Comparison of ENCODE assay signal across 16 cellular contexts in genomic region chr2:134576478-134576877, GRCh38.
"Had no signal": no experiment of that assay in that cellular context is flagged by ENCODE, and none has a peak within 500 bp of the region (broad histone marks: within the 10 kb centered on the region; RNA-seq: fewer than 3 reads in every experiment).

No MANE protein-coding gene starts in this region.

- ATAC-seq: activated naive CD4-positive, alpha-beta T cell treated with anti-CD3 and anti-CD28 coated beads, Interleukin-2, amount 50 U/mL, for 72 hours; left colon; stimulated activated naive B cell treated with anti-CD40 and anti-IgM and Interleukin-4, amounts not matched to agents 10 μg/mL and 1 μg/mL and 100 μg/mL, for 72 hours had no signal

- H3K36me3 Mint-ChIP-seq: activated naive CD4-positive, alpha-beta T cell treated with anti-CD3 and anti-CD28 coated beads, Interleukin-2, amount 50 U/mL, for 72 hours; brain; stimulated activated naive B cell treated with anti-CD40 and anti-IgM and Interleukin-4, amounts not matched to agents 10 μg/mL and 1 μg/mL and 100 μg/mL, for 72 hours had no signal

- H3K4me1 Mint-ChIP-seq: nephron had no signal

- H3K9me3 Mint-ChIP-seq: activated naive CD4-positive, alpha-beta T cell treated with anti-CD3 and anti-CD28 coated beads, Interleukin-2, amount 50 U/mL, for 72 hours; activated T-helper 2 cell treated with anti-CD3 and anti-CD28 coated beads, Interferon-gamma antibody, Interleukin-2, Interleukin-4, amounts not matched to agents 10 μg/mL and 5 μg/mL and 100 μg/mL, durations not matched to agents 14 hours and 24 hours and 36 hours; brain; dendritic cell treated with granulocyte-macrophage colony-stimulating factor and Interleukin-4, amounts not matched to agents 40 ng/mL and 50 ng/mL, for 4 days; nephron; stimulated activated naive B cell treated with anti-CD40 and anti-IgM and Interleukin-4, amounts not matched to agents 10 μg/mL and 1 μg/mL and 100 μg/mL, for 72 hours; T-helper 2 cell treated with Interferon-gamma antibody and Interleukin-4, amounts not matched to agents 5 μg/mL and 100 μg/mL, for 36 hours had no signal

- H3K27ac ChIP-seq: sigmoid colon had no signal

- H3K4me1 ChIP-seq: sigmoid colon had no signal

- H3K4me3 Mint-ChIP-seq: brain; dendritic cell treated with granulocyte-macrophage colony-stimulating factor and Interleukin-4, amounts not matched to agents 40 ng/mL and 50 ng/mL, for 4 days; nephron; stimulated activated naive B cell treated with anti-CD40 and anti-IgM and Interleukin-4, amounts not matched to agents 10 μg/mL and 1 μg/mL and 100 μg/mL, for 72 hours; T-helper 2 cell treated with Interferon-gamma antibody and Interleukin-4, amounts not matched to agents 5 μg/mL and 100 μg/mL, for 36 hours had no signal

- DNase-seq: activated CD8-positive, alpha-beta memory T cell treated with anti-CD3 and anti-CD28 coated beads for 24 hours; amniotic stem cell; erythroblast; left colon; sigmoid colon; stimulated activated CD4-positive, alpha-beta T cell treated with anti-CD3 and anti-CD28 coated beads, Interleukin-2, amount 100 ng/mL, for 24 hours; stimulated activated naive B cell treated with anti-CD40 and anti-IgM and Interleukin-4, amounts not matched to agents 10 μg/mL and 1 μg/mL and 100 μg/mL, for 72 hours; SW 1271; trophoblast cell had no signal

- H3K27me3 ChIP-seq: sigmoid colon had no signal

- H3K27ac Mint-ChIP-seq: activated T-helper 2 cell treated with anti-CD3 and anti-CD28 coated beads, Interferon-gamma antibody, Interleukin-2, Interleukin-4, amounts not matched to agents 10 μg/mL and 5 μg/mL and 100 μg/mL, durations not matched to agents 14 hours and 24 hours and 36 hours; dendritic cell treated with granulocyte-macrophage colony-stimulating factor and Interleukin-4, amounts not matched to agents 40 ng/mL and 50 ng/mL, for 4 days; nephron; stimulated activated naive B cell treated with anti-CD40 and anti-IgM and Interleukin-4, amounts not matched to agents 10 μg/mL and 1 μg/mL and 100 μg/mL, for 72 hours; T-helper 2 cell treated with Interferon-gamma antibody and Interleukin-4, amounts not matched to agents 5 μg/mL and 100 μg/mL, for 36 hours had no signal

- H3K27me3 Mint-ChIP-seq: brain; dendritic cell treated with granulocyte-macrophage colony-stimulating factor and Interleukin-4, amounts not matched to agents 40 ng/mL and 50 ng/mL, for 4 days had no signal

- H3K36me3 ChIP-seq: sigmoid colon had no signal

- H3K4me3 ChIP-seq: lung, sigmoid colon had no signal
